ENCODE assay signal across 1 cellular context in the genomic region with DNA sequence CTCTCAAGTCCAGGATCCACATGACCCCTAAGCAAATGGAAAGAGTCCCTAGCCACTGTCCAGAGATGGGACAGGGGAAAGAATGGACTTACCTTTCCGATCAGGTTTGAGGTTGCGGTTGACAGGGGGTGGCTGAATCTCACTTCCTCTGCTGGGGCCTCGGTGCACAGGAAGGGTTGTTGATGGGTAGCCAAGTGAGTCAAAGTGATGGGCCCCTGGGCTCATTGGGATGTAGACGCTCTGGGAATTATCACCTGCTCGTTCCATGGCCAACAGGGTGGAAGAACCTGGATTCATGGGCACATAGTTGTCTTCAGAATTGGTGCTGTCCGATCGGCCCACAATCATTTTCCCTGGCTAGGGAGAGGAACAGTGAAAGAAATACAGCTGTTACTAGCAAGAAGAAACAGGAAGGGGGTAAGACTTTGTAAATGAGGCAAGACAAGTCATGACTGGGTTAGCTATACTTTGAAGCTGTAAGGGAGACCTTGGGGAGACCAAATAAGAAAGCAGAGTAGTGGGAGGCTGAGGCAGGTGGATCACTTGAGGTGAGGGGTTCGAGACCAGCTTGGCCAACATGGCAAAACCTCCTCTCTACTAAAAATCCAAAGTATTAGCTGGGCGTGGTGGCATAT.
A peak's percentile ranks its signal among the peaks of the same experiment; 100 is the strongest.
TF ChIP-seq lines count a peak whose summit lies in the region.

No MANE protein-coding gene starts in this region.

TF ChIP-seq in GM12878, 131 proteins besides CTCF, POLR2A, EP300 and RAD21 (continued from another document):
- TF ChIP-seq, protein P1, sequence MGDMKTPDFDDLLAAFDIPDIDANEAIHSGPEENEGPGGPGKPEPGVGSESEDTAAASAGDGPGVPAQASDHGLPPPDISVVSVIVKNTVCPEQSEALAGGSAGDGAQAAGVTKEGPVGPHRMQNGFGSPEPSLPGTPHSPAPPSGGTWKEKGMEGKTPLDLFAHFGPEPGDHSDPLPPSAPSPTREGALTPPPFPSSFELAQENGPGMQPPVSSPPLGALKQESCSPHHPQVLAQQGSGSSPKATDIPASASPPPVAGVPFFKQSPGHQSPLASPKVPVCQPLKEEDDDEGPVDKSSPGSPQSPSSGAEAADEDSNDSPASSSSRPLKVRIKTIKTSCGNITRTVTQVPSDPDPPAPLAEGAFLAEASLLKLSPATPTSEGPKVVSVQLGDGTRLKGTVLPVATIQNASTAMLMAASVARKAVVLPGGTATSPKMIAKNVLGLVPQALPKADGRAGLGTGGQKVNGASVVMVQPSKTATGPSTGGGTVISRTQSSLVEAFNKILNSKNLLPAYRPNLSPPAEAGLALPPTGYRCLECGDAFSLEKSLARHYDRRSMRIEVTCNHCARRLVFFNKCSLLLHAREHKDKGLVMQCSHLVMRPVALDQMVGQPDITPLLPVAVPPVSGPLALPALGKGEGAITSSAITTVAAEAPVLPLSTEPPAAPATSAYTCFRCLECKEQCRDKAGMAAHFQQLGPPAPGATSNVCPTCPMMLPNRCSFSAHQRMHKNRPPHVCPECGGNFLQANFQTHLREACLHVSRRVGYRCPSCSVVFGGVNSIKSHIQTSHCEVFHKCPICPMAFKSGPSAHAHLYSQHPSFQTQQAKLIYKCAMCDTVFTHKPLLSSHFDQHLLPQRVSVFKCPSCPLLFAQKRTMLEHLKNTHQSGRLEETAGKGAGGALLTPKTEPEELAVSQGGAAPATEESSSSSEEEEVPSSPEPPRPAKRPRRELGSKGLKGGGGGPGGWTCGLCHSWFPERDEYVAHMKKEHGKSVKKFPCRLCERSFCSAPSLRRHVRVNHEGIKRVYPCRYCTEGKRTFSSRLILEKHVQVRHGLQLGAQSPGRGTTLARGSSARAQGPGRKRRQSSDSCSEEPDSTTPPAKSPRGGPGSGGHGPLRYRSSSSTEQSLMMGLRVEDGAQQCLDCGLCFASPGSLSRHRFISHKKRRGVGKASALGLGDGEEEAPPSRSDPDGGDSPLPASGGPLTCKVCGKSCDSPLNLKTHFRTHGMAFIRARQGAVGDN (IDR thresholded peaks at IDR 0.05): no peak
- TF ChIP-seq PBX3 (IDR thresholded peaks at IDR 0.05; ENCODE audit: insufficient replicate concordance, low read depth, low read length): no peak
- no peak for TF ChIP-seq ZBTB11 (CRISPR knock-in tag; IDR thresholded peaks at IDR 0.05)
- no peak for TF ChIP-seq WRNIP1 (IDR thresholded peaks at IDR 0.05; ENCODE audit: borderline replicate concordance, low read depth, low read length)
- TF ChIP-seq RFX5 (IDR thresholded peaks at IDR 0.05; ENCODE audit: low read depth, low read length): no peak
- TF ChIP-seq NBN (IDR thresholded peaks at IDR 0.05): 0 out of 2 replicates have a peak, but pooled peaks have one; percentile 50
- 0 out of 2 replicates have a peak, but pooled peaks have one; percentile 1 for TF ChIP-seq SMC3 (IDR thresholded peaks at IDR 0.05; ENCODE audit: borderline replicate concordance, low read length)
- TF ChIP-seq MTA3 (IDR thresholded peaks at IDR 0.05; ENCODE audit: borderline replicate concordance, low read length): peak; percentile 93; the same call in 1 of the 2 replicates
- no peak for TF ChIP-seq HDAC2 (IDR thresholded peaks at IDR 0.05)
- TF ChIP-seq, protein P2, sequence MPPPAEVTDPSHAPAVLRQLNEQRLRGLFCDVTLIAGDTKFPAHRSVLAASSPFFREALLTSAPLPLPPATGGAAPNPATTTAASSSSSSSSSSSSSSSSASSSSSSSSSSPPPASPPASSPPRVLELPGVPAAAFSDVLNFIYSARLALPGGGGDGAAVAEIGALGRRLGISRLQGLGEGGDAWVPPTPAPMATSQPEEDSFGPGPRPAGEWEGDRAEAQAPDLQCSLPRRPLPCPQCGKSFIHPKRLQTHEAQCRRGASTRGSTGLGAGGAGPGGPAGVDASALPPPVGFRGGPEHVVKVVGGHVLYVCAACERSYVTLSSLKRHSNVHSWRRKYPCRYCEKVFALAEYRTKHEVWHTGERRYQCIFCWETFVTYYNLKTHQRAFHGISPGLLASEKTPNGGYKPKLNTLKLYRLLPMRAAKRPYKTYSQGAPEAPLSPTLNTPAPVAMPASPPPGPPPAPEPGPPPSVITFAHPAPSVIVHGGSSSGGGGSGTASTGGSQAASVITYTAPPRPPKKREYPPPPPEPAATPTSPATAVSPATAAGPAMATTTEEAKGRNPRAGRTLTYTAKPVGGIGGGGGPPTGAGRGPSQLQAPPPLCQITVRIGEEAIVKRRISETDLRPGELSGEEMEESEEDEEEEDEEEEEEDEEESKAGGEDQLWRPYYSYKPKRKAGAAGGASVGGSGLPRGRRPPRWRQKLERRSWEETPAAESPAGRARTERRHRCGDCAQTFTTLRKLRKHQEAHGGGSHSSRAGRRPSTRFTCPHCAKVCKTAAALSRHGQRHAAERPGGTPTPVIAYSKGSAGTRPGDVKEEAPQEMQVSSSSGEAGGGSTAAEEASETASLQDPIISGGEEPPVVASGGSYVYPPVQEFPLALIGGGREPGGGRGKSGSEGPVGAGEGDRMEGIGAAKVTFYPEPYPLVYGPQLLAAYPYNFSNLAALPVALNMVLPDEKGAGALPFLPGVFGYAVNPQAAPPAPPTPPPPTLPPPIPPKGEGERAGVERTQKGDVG (CRISPR knock-in tag; IDR thresholded peaks at IDR 0.05): no peak
- no peak for TF ChIP-seq NRF1 (conservative IDR thresholded peaks at IDR 0.05; ENCODE audit: low read depth, low read length)
- TF ChIP-seq SUZ12 (IDR thresholded peaks at IDR 0.05; ENCODE audit: unreplicated experiment): no peak
- peak; percentile 98 for TF ChIP-seq EED (IDR thresholded peaks at IDR 0.05; ENCODE audit: low read depth)
- peak; percentile 40 for TF ChIP-seq BCL3 (IDR thresholded peaks at IDR 0.05; ENCODE audit: borderline replicate concordance, insufficient read depth, low read depth, low read length, poor library complexity, severe bottlenecking)
- TF ChIP-seq CBFB (IDR thresholded peaks at IDR 0.05; ENCODE audit: low read depth): peak; percentile 96
- TF ChIP-seq ASH2L (IDR thresholded peaks at IDR 0.05; ENCODE audit: borderline replicate concordance, low read depth): peak; percentile 42; the same call in 1 of the 2 replicates
- no peak for TF ChIP-seq NR2C1 (IDR thresholded peaks at IDR 0.05)
- TF ChIP-seq ETV6 (conservative IDR thresholded peaks at IDR 0.05 in 1 of 2, IDR thresholded peaks at IDR 0.05 in 1 of 2; ENCODE audit: borderline replicate concordance in 1 of 2, low read depth in 1 of 2): peak in 1 of 2 experiments; percentile 81; a peak in 2 of 4 replicates
- TF ChIP-seq, protein P3, sequence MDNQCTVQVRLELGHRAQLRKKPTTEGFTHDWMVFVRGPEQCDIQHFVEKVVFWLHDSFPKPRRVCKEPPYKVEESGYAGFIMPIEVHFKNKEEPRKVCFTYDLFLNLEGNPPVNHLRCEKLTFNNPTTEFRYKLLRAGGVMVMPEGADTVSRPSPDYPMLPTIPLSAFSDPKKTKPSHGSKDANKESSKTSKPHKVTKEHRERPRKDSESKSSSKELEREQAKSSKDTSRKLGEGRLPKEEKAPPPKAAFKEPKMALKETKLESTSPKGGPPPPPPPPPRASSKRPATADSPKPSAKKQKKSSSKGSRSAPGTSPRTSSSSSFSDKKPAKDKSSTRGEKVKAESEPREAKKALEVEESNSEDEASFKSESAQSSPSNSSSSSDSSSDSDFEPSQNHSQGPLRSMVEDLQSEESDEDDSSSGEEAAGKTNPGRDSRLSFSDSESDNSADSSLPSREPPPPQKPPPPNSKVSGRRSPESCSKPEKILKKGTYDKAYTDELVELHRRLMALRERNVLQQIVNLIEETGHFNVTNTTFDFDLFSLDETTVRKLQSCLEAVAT (IDR thresholded peaks at IDR 0.05): peak; percentile 74
- TF ChIP-seq PML (IDR thresholded peaks at IDR 0.05; ENCODE audit: low read length): 0 out of 2 replicates have a peak, but pooled peaks have one; percentile 30
- peak; percentile 75; the same call in 1 of the 2 replicates for TF ChIP-seq CREM (IDR thresholded peaks at IDR 0.05; ENCODE audit: low read depth)
- peak; percentile 86; the same call in 1 of the 2 replicates for TF ChIP-seq IRF4 (IDR thresholded peaks at IDR 0.05; ENCODE audit: low read depth, low read length)
- peak; percentile 53 for TF ChIP-seq SP1 (IDR thresholded peaks at IDR 0.05; ENCODE audit: low read depth, low read length)
- TF ChIP-seq, protein P4, sequence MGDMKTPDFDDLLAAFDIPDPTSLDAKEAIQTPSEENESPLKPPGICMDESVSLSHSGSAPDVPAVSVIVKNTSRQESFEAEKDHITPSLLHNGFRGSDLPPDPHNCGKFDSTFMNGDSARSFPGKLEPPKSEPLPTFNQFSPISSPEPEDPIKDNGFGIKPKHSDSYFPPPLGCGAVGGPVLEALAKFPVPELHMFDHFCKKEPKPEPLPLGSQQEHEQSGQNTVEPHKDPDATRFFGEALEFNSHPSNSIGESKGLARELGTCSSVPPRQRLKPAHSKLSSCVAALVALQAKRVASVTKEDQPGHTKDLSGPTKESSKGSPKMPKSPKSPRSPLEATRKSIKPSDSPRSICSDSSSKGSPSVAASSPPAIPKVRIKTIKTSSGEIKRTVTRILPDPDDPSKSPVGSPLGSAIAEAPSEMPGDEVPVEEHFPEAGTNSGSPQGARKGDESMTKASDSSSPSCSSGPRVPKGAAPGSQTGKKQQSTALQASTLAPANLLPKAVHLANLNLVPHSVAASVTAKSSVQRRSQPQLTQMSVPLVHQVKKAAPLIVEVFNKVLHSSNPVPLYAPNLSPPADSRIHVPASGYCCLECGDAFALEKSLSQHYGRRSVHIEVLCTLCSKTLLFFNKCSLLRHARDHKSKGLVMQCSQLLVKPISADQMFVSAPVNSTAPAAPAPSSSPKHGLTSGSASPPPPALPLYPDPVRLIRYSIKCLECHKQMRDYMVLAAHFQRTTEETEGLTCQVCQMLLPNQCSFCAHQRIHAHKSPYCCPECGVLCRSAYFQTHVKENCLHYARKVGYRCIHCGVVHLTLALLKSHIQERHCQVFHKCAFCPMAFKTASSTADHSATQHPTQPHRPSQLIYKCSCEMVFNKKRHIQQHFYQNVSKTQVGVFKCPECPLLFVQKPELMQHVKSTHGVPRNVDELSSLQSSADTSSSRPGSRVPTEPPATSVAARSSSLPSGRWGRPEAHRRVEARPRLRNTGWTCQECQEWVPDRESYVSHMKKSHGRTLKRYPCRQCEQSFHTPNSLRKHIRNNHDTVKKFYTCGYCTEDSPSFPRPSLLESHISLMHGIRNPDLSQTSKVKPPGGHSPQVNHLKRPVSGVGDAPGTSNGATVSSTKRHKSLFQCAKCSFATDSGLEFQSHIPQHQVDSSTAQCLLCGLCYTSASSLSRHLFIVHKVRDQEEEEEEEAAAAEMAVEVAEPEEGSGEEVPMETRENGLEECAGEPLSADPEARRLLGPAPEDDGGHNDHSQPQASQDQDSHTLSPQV (IDR thresholded peaks at IDR 0.05): no peak
- peak; percentile 52; the same call in 1 of the 2 replicates for TF ChIP-seq GATAD2B (conservative IDR thresholded peaks at IDR 0.05; ENCODE audit: low read depth)
- no peak for TF ChIP-seq HSF1 (IDR thresholded peaks at IDR 0.05; ENCODE audit: low read depth, low read length)
- peak; percentile 80; the same call in 1 of the 2 replicates for TF ChIP-seq PAX5 (IDR thresholded peaks at IDR 0.05; ENCODE audit: borderline replicate concordance, low read depth, low read length)
